2 cellular contexts compared by ENCODE assay signal in the genomic region with DNA sequence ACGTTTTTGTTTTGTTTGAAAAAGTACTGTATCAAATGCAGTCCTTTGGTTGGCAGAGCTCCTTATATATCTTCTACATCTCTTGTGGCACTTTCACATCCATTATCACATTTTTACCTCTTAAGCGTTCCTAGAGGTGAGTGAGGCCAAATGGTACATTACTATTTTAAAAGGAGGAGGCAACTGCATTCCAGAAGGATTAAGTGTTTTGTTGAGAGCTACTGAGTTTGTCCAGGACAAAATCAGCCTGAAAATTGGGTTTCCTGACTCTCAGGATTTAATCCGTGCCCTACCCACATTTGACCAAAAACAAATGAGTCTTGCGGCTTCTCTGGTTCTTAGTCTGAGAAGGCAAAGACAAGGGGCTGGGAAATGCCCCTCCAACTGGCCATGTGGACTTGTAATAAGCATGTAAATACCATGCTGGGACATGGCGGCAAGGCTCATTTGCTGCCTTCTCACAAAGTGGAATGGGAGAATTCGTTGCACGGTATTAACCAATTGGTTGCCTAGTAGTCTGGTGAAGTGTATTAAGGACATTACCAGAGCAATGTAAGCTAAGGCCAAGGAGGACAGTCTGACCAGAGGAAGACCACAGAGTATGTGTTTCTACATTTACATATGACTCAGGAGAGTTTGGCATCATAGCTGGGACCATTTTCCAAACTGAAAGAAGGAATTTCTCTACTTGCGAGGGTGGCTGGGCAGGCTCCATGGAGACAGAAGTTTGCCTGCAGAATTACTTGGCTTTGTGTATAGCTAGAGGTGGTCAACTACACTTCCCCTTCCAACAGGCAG.
A peak's percentile ranks its signal among the peaks of the same experiment; 100 is the strongest.
TF ChIP-seq lines count a peak whose summit lies in the region.

No MANE protein-coding gene starts in this region.

TF ChIP-seq in SK-N-SH treated with all-trans-retinoic acid at 6 μM for 48 hours, 23 proteins besides CTCF, POLR2A, EP300 and RAD21:
- TF ChIP-seq, protein P1, sequence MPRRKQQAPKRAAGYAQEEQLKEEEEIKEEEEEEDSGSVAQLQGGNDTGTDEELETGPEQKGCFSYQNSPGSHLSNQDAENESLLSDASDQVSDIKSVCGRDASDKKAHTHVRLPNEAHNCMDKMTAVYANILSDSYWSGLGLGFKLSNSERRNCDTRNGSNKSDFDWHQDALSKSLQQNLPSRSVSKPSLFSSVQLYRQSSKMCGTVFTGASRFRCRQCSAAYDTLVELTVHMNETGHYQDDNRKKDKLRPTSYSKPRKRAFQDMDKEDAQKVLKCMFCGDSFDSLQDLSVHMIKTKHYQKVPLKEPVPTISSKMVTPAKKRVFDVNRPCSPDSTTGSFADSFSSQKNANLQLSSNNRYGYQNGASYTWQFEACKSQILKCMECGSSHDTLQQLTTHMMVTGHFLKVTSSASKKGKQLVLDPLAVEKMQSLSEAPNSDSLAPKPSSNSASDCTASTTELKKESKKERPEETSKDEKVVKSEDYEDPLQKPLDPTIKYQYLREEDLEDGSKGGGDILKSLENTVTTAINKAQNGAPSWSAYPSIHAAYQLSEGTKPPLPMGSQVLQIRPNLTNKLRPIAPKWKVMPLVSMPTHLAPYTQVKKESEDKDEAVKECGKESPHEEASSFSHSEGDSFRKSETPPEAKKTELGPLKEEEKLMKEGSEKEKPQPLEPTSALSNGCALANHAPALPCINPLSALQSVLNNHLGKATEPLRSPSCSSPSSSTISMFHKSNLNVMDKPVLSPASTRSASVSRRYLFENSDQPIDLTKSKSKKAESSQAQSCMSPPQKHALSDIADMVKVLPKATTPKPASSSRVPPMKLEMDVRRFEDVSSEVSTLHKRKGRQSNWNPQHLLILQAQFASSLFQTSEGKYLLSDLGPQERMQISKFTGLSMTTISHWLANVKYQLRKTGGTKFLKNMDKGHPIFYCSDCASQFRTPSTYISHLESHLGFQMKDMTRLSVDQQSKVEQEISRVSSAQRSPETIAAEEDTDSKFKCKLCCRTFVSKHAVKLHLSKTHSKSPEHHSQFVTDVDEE (CRISPR knock-in tag; IDR thresholded peaks at IDR 0.05): no peak
- TF ChIP-seq ISL1 (CRISPR knock-in tag; IDR thresholded peaks at IDR 0.05): peak; percentile 53
- no peak for TF ChIP-seq ZNF70 (CRISPR knock-in tag; IDR thresholded peaks at IDR 0.05)
- no peak for TF ChIP-seq ZC3H10 (CRISPR knock-in tag; IDR thresholded peaks at IDR 0.05)
- no peak for TF ChIP-seq BACH2 (CRISPR knock-in tag; IDR thresholded peaks at IDR 0.05; ENCODE audit: borderline replicate concordance)
- TF ChIP-seq TCF4 (CRISPR knock-in tag; IDR thresholded peaks at IDR 0.05; ENCODE audit: borderline replicate concordance): no peak

TF ChIP-seq in SK-N-SH, 30 proteins besides CTCF, POLR2A, EP300 and RAD21 (continued from another document):
- TF ChIP-seq MEF2A (IDR thresholded peaks at IDR 0.05; ENCODE audit: borderline replicate concordance, low read depth) (no peak), YY1 (IDR thresholded peaks at IDR 0.05; ENCODE audit: low read depth) (no peak), POLR2AphosphoS5 (IDR thresholded peaks at IDR 0.05; ENCODE audit: low read depth, low read length) (no peak), RFX5 (IDR thresholded peaks at IDR 0.05; ENCODE audit: low read length) (no peak), GABPA (IDR thresholded peaks at IDR 0.05; ENCODE audit: low read depth) (no peak), TCF12 (IDR thresholded peaks at IDR 0.05) (no peak), RXRA (IDR thresholded peaks at IDR 0.05; ENCODE audit: borderline replicate concordance, low read depth) (no peak), EZH2phosphoT487 (IDR thresholded peaks at IDR 0.05; ENCODE audit: borderline replicate concordance, low read depth) (no peak), ELF1 (IDR thresholded peaks at IDR 0.05) (no peak), SIN3A (IDR thresholded peaks at IDR 0.05; ENCODE audit: borderline replicate concordance, low read depth, low read length) (no peak), MXI1 (IDR thresholded peaks at IDR 0.05; ENCODE audit: low read depth, low read length) (no peak), FOXM1 (IDR thresholded peaks at IDR 0.05; ENCODE audit: low read depth) (no peak), USF2 (IDR thresholded peaks at IDR 0.05; ENCODE audit: borderline replicate concordance, low read depth, low read length) (no peak)
- TF ChIP-seq, protein P2, sequence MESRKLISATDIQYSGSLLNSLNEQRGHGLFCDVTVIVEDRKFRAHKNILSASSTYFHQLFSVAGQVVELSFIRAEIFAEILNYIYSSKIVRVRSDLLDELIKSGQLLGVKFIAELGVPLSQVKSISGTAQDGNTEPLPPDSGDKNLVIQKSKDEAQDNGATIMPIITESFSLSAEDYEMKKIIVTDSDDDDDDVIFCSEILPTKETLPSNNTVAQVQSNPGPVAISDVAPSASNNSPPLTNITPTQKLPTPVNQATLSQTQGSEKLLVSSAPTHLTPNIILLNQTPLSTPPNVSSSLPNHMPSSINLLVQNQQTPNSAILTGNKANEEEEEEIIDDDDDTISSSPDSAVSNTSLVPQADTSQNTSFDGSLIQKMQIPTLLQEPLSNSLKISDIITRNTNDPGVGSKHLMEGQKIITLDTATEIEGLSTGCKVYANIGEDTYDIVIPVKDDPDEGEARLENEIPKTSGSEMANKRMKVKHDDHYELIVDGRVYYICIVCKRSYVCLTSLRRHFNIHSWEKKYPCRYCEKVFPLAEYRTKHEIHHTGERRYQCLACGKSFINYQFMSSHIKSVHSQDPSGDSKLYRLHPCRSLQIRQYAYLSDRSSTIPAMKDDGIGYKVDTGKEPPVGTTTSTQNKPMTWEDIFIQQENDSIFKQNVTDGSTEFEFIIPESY (IDR thresholded peaks at IDR 0.05; ENCODE audit: borderline replicate concordance, low read depth): no peak
TF ChIP-seq in SK-N-SH: peak in this region for 0.
